In genomic region chr3:172072543-172072942, GRCh38 we compare ENCODE assay signal across 20 cellular contexts.
"Had no signal": no experiment of that assay in that cellular context is flagged by ENCODE, and none has a peak within 500 bp of the region (broad histone marks: within the 10 kb centered on the region; RNA-seq: fewer than 3 reads in every experiment).

No MANE protein-coding gene starts in this region.

- H3K27me3 Mint-ChIP-seq: activated CD8-positive, alpha-beta memory T cell treated with anti-CD3 and anti-CD28 coated beads, Interleukin-2, amount 10 ng/mL, durations not matched to agents 7 days and 5 days; brain had no signal

- H3K36me3 ChIP-seq: ascending aorta had no signal

- DNase-seq: activated CD4-positive, alpha-beta T cell treated with anti-CD3 and anti-CD28 coated beads for 48 hours; activated CD4-positive, alpha-beta T cell treated with anti-CD3 and anti-CD28 coated beads, Interleukin-2, amount 50 U/mL, for 4 hours; activated CD4-positive, CD25-positive, alpha-beta regulatory T cell treated with anti-CD3 and anti-CD28 coated beads, Interleukin-2, amount 50 U/mL, for 72 hours; activated CD8-positive, alpha-beta memory T cell treated with anti-CD3 and anti-CD28 coated beads, Interleukin-2, amount 10 ng/mL, durations not matched to agents 7 days and 5 days; activated effector memory CD4-positive, alpha-beta T cell treated with anti-CD3 and anti-CD28 coated beads, Interleukin-2, amount 50 U/mL, for 16 hours; activated naive CD4-positive, alpha-beta T cell treated with Interleukin-2 at 50 U/mL for 16 hours; activated naive CD8-positive, alpha-beta T cell treated with anti-CD3 and anti-CD28 coated beads, Interleukin-2, amount 50 U/mL, for 24 hours; activated T-cell treated with anti-CD3 and anti-CD28 coated beads, Interleukin-2, amount 50 U/mL, for 4 hours; amniotic stem cell; MG63; MV-4-11; NCI-H510A treated with DMSO at 0.1 percent for 48 hours; PC-3; SHP77 treated with DMSO at 0.1 percent for 48 hours had no signal

- FAIRE-seq: RCC 7860 had no signal

- H3K4me3 Mint-ChIP-seq: activated CD8-positive, alpha-beta memory T cell treated with anti-CD3 and anti-CD28 coated beads, Interleukin-2, amount 10 ng/mL, durations not matched to agents 7 days and 5 days; activated naive CD8-positive, alpha-beta T cell treated with anti-CD3 and anti-CD28 coated beads, Interleukin-2, amount 50 U/mL, for 24 hours; activated T-cell treated with anti-CD3 and anti-CD28 coated beads, Interleukin-2, amount 50 U/mL, for 4 hours; brain; T-helper 1 cell treated with Interleukin-12 subunit alpha and Interleukin-12 subunit beta and Interleukin-4 antibody, amounts not matched to agents 30 μg/mL and 1 μg/mL, for 36 hours; WTC11 had no signal

- H3K27ac ChIP-seq: ascending aorta had no signal

- H3K36me3 Mint-ChIP-seq: brain, WTC11 had no signal

- H3K4me3 ChIP-seq: ascending aorta, MG63 had no signal

- ATAC-seq: activated CD8-positive, alpha-beta memory T cell treated with anti-CD3 and anti-CD28 coated beads, Interleukin-2, amount 10 ng/mL, durations not matched to agents 7 days and 5 days; activated naive CD4-positive, alpha-beta T cell treated with anti-CD3 and anti-CD28 coated beads, Interleukin-2, amount 50 U/mL, for 72 hours; activated naive CD8-positive, alpha-beta T cell treated with anti-CD3 and anti-CD28 coated beads, Interleukin-2, amount 50 U/mL, for 24 hours; activated T-cell treated with anti-CD3 and anti-CD28 coated beads, Interleukin-2, amount 50 U/mL, for 4 hours; PC-3; WTC11 had no signal

- H3K9me3 Mint-ChIP-seq: activated naive CD4-positive, alpha-beta T cell treated with anti-CD3 and anti-CD28 coated beads, Interleukin-2, amount 50 U/mL, for 72 hours; activated naive CD8-positive, alpha-beta T cell treated with anti-CD3 and anti-CD28 coated beads, Interleukin-2, amount 50 U/mL, for 24 hours; activated T-cell treated with anti-CD3 and anti-CD28 coated beads, Interleukin-2, amount 50 U/mL, for 4 hours; brain; T-helper 1 cell treated with Interleukin-12 subunit alpha and Interleukin-12 subunit beta and Interleukin-4 antibody, amounts not matched to agents 30 μg/mL and 1 μg/mL, for 36 hours; WTC11 had no signal

- H3K27me3 ChIP-seq: ascending aorta, MG63 had no signal

- H3K9me3 ChIP-seq: ascending aorta, MG63 had no signal

- H3K27ac Mint-ChIP-seq: activated CD8-positive, alpha-beta memory T cell treated with anti-CD3 and anti-CD28 coated beads, Interleukin-2, amount 10 ng/mL, durations not matched to agents 7 days and 5 days; activated naive CD4-positive, alpha-beta T cell treated with anti-CD3 and anti-CD28 coated beads, Interleukin-2, amount 50 U/mL, for 72 hours; activated naive CD8-positive, alpha-beta T cell treated with anti-CD3 and anti-CD28 coated beads, Interleukin-2, amount 50 U/mL, for 24 hours; brain; T-helper 1 cell treated with Interleukin-12 subunit alpha and Interleukin-12 subunit beta and Interleukin-4 antibody, amounts not matched to agents 30 μg/mL and 1 μg/mL, for 36 hours had no signal

- H3K4me1 Mint-ChIP-seq: activated CD8-positive, alpha-beta memory T cell treated with anti-CD3 and anti-CD28 coated beads, Interleukin-2, amount 10 ng/mL, durations not matched to agents 7 days and 5 days had no signal
